16 cellular contexts compared by ENCODE assay signal in genomic region chr5:107524111-107524510, GRCh38.
"Had no signal": no experiment of that assay in that cellular context is flagged by ENCODE, and none has a peak within 500 bp of the region (broad histone marks: within the 10 kb centered on the region; RNA-seq: fewer than 3 reads in every experiment).

No MANE protein-coding gene starts in this region.

- H3K27ac ChIP-seq: body of pancreas, ovary, sigmoid colon, stomach, testis, upper lobe of right lung had no signal

- H3K4me3 ChIP-seq: body of pancreas, ovary, sigmoid colon, stomach, testis, upper lobe of right lung had no signal

- ATAC-seq: activated T-cell treated with anti-CD3 and anti-CD28 coated beads, Interleukin-2, amount 50 U/mL, for 72 hours; body of pancreas; effector memory CD8-positive, alpha-beta T cell; upper lobe of right lung had no signal

- H3K27me3 ChIP-seq: body of pancreas, ovary, sigmoid colon, stomach, testis, upper lobe of right lung had no signal

- DNase-seq: activated CD4-positive, alpha-beta T cell treated with anti-CD3 and anti-CD28 coated beads, Interleukin-2, amount 10 ng/mL, durations not matched to agents 7 days and 5 days; activated CD8-positive, alpha-beta memory T cell treated with anti-CD3 and anti-CD28 coated beads, Interleukin-2, amount 50 U/mL, for 48 hours; activated gamma-delta T cell; activated T-cell treated with anti-CD3 and anti-CD28 coated beads, Interleukin-2, amount 50 U/mL, for 72 hours; amygdala; body of pancreas; effector memory CD8-positive, alpha-beta T cell; erythroblast; hippocampal formation; ovary; sigmoid colon; stimulated activated CD4-positive, alpha-beta T cell treated with anti-CD3 and anti-CD28 coated beads, Interleukin-12 subunit alpha, Interleukin-12 subunit beta, amount 100 ng/mL, for 4 hours; stimulated activated CD4-positive, alpha-beta T cell treated with anti-CD3 and anti-CD28 coated beads, Interleukin-2, amount 100 ng/mL, for 24 hours; stomach; testis; upper lobe of right lung had no signal

- H3K4me1 ChIP-seq: body of pancreas, testis, upper lobe of right lung had no signal

- H3K9me3 ChIP-seq: body of pancreas, ovary, sigmoid colon, stomach, testis, upper lobe of right lung had no signal

- H3K36me3 ChIP-seq: ovary, sigmoid colon, stomach, upper lobe of right lung had no signal
